In the genomic region with DNA sequence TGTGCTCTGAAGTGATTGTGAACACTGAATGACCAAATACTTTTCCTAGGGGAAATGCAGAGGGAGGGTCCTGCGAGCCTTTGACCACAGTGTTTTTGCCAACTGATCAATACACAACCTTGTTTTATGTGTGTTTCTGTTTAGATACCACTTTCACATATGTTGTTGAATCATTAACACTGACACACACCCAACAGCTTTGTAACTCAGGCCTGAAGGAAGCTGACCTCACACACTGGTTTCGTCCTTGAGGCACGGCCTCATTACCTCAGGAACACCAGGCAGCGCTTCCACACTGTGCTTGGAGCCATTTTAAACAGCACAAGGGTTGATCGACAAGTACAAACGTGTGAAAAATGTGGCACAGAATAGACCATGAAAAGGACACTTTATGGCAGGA, we compare ENCODE assay signal across 16 cellular contexts. TPM values are rescaled to one million over a fixed set of nuclear protein-coding genes. Genes with fewer than 3 reads are reported as not detected.
DNase-seq lines count a peak whose midpoint lies in the region; ATAC-seq and TF ChIP-seq lines count a peak whose summit lies in the region.
"Had no signal": no experiment of that assay in that cellular context is flagged by ENCODE, and none has a peak within 500 bp of the region (broad histone marks: within the 10 kb centered on the region; RNA-seq: fewer than 3 reads in every experiment).

No MANE protein-coding gene starts in this region.

- dilution Hi-C loops in IMR-90 (cut with HindIII; ENCODE audit: low sequenced_read_pairs, unreplicated experiment) = no loop called here

- peak overlapping the region; percentile 42; the same call in 1 of the 2 replicates for H2BK20ac ChIP-seq in IMR-90 (ENCODE audit: low read depth, low read length)

- no peak for TF ChIP-seq CTCF in IMR-90 (conservative IDR thresholded peaks at IDR 0.05; ENCODE audit: low read depth, low read length)
- no peak for TF ChIP-seq CTCF in endodermal cell (conservative IDR thresholded peaks at IDR 0.05)
- TF ChIP-seq CTCF in suprapubic skin (IDR thresholded peaks at IDR 0.05) = no peak

- H3K27me3 ChIP-seq in IMR-90 (ENCODE audit: control insufficient read depth, insufficient read depth, low read length) (no peaks in the 10 kb centered on the region), endodermal cell (ENCODE audit: control insufficient read depth, insufficient read depth, low read length, poor library complexity, severe bottlenecking) (no peaks in the 10 kb centered on the region), mesenchymal stem cell (ENCODE audit: control insufficient read depth in 1 of 2, insufficient read depth in 1 of 2, low read length in 2 of 2) (no peaks in the 10 kb centered on the region), suprapubic skin (no peaks in the 10 kb centered on the region)

- H2AK5ac ChIP-seq in IMR-90 (ENCODE audit: low read depth, low read length) (peak overlapping the region; percentile 71; the same call in 1 of the 2 replicates), mesenchymal stem cell (ENCODE audit: low read length, severe bottlenecking) (no peak overlapping the region)

- no peaks in the 10 kb centered on the region for H3K9me3 Mint-ChIP-seq in endodermal cell
- H3K9me3 Mint-ChIP-seq: activated CD4-positive, alpha-beta T cell treated with anti-CD3 and anti-CD28 coated beads, Interleukin-2, amount 10 ng/mL, durations not matched to agents 24 days and 14 days; effector memory CD8-positive, alpha-beta T cell; type B pancreatic cell had no signal

- H4K20me1 ChIP-seq in IMR-90 (ENCODE audit: insufficient read depth, low read length) = 0 out of 2 replicates have a peak, but pooled peaks cover 4% of the 10 kb centered on the region

- no peak overlapping the region for H3K4me3 Mint-ChIP-seq in endodermal cell
- H3K4me3 Mint-ChIP-seq: activated CD4-positive, alpha-beta T cell treated with anti-CD3 and anti-CD28 coated beads, Interleukin-2, amount 10 ng/mL, durations not matched to agents 24 days and 14 days; effector memory CD8-positive, alpha-beta T cell; type B pancreatic cell had no signal

- no peaks in the 10 kb centered on the region for H3K27me3 Mint-ChIP-seq in endodermal cell (ENCODE audit: insufficient read depth)
- H3K27me3 Mint-ChIP-seq: activated CD4-positive, alpha-beta T cell treated with anti-CD3 and anti-CD28 coated beads, Interleukin-2, amount 10 ng/mL, durations not matched to agents 24 days and 14 days; type B pancreatic cell had no signal

- H3K4me1 ChIP-seq in IMR-90 (ENCODE audit: control insufficient read depth, insufficient read depth, low read length) = peaks cover 8% of the 10 kb centered on the region
- H3K4me1 ChIP-seq in endodermal cell (ENCODE audit: control insufficient read depth, insufficient read depth, low read length) = no peaks in the 10 kb centered on the region
- peaks cover 6% of the 10 kb centered on the region for H3K4me1 ChIP-seq in mesenchymal stem cell (ENCODE audit: control insufficient read depth, insufficient read depth, low read depth, low read length)
- peaks cover 26% of the 10 kb centered on the region for H3K4me1 ChIP-seq in suprapubic skin

- TF ChIP-seq EP300 in suprapubic skin (IDR thresholded peaks at IDR 0.05) = no peak

- DNase-seq in IMR-90 = no peak
- DNase-seq in endodermal cell = no peak
- no peak for DNase-seq in mesenchymal stem cell
- no peak for DNase-seq in suprapubic skin (ENCODE audit: low spot score in 2 of 2)
- DNase-seq in HT-29 (ENCODE audit: low spot score) = no peak
- no peak for DNase-seq in stimulated activated CD4-positive, alpha-beta T cell treated with anti-CD3 and anti-CD28 coated beads, Interleukin-12 subunit alpha, Interleukin-12 subunit beta, amount 100 ng/mL, for 4 hours
- DNase-seq: activated CD4-positive, alpha-beta T cell treated with anti-CD3 and anti-CD28 coated beads, Interleukin-2, amount 10 ng/mL, durations not matched to agents 24 days and 14 days; activated CD8-positive, alpha-beta memory T cell treated with anti-CD3 and anti-CD28 coated beads, Interleukin-2, amount 50 U/mL, for 48 hours; activated gamma-delta T cell; amygdala; effector memory CD8-positive, alpha-beta T cell; GM23248; NCI-H2029 treated with DMSO at 0.1 percent for 48 hours; NCI-H510A treated with DMSO at 0.1 percent for 48 hours had no signal

- H3K4me2 ChIP-seq in IMR-90 (ENCODE audit: low read depth, low read length) (no peak overlapping the region), mesenchymal stem cell (ENCODE audit: low read length, poor library complexity, severe bottlenecking) (no peak overlapping the region)

- no peak overlapping the region for H2AK9ac ChIP-seq in IMR-90 (replicated peaks; ENCODE audit: low read depth, low read length, poor library complexity)

- peaks cover 31% of the 10 kb centered on the region for H3K36me3 Mint-ChIP-seq in endodermal cell (ENCODE audit: low read depth)

- intact Hi-C loops in IMR-90 (cut with micrococcal nuclease) = no loop called here

- TF ChIP-seq POLR2A in IMR-90 (IDR thresholded peaks at IDR 0.05; ENCODE audit: low read depth, low read length) (no peak), suprapubic skin (IDR thresholded peaks at IDR 0.05) (no peak)

- in situ Hi-C loops in IMR-90 (cut with MboI; ENCODE audit: low sequenced_read_pairs) = no loop called here

- peak overlapping the region; percentile 59 for H2AFZ ChIP-seq in IMR-90 (replicated peaks; ENCODE audit: low read length, poor library complexity)
- H2AFZ ChIP-seq in mesenchymal stem cell (ENCODE audit: low read depth, low read length) = no peak overlapping the region
- H2AFZ ChIP-seq: GM23248 had no signal

- H2BK12ac ChIP-seq in mesenchymal stem cell (ENCODE audit: low read length in 2 of 2) = no peak overlapping the region

- no peak for ATAC-seq in IMR-90 (ENCODE audit: low read depth)
- ATAC-seq in GM21390 (IDR thresholded peaks at IDR 0.05; ENCODE audit: unreplicated experiment) = no peak
- ATAC-seq: effector memory CD8-positive, alpha-beta T cell had no signal

- H2BK5ac ChIP-seq in IMR-90 (ENCODE audit: low read depth, low read length, poor library complexity, severe bottlenecking) (peak overlapping the region; percentile 21), mesenchymal stem cell (ENCODE audit: low read depth, low read length, poor library complexity, severe bottlenecking) (no peak overlapping the region)

- H4K8ac ChIP-seq in IMR-90 (ENCODE audit: low read depth in 2 of 2, low read length in 2 of 2) (no peak overlapping the region; a peak in 1 of 4 replicates), mesenchymal stem cell (ENCODE audit: low read length) (peak overlapping the region; percentile 45)

- no peak overlapping the region for H3K18ac ChIP-seq in IMR-90 (ENCODE audit: low read depth, low read length)
- H3K18ac ChIP-seq in mesenchymal stem cell (ENCODE audit: low read depth in 1 of 2, low read length in 2 of 2) = peak overlapping the region in 1 of 2 experiments; percentile 88

- peak overlapping the region; percentile 71; the same call in 2 of the 3 replicates for H2BK15ac ChIP-seq in IMR-90 (ENCODE audit: low read depth, low read length)
- no peak overlapping the region for H2BK15ac ChIP-seq in mesenchymal stem cell (ENCODE audit: low read depth, poor library complexity, severe bottlenecking)

- H3K9me1 ChIP-seq in IMR-90 (ENCODE audit: insufficient read depth, low read length) = peaks cover 14% of the 10 kb centered on the region

- H3K56ac ChIP-seq in IMR-90 (ENCODE audit: extremely low read depth, insufficient read depth, low read length) = no peak overlapping the region

- peak overlapping the region; percentile 20 for H3K27ac Mint-ChIP-seq in endodermal cell
- H3K27ac Mint-ChIP-seq: activated CD4-positive, alpha-beta T cell treated with anti-CD3 and anti-CD28 coated beads, Interleukin-2, amount 10 ng/mL, durations not matched to agents 24 days and 14 days; effector memory CD8-positive, alpha-beta T cell; type B pancreatic cell had no signal

- POLR2A ChIA-PET in IMR-90 (lab: Charles Lee; ENCODE audit: unreplicated experiment) = no interaction called here

- 100% methylated on average over 4 of the region's 6 CpGs; no CpG with 5 or more reads in 1 of the 2 experiments for WGBS in IMR-90 (ENCODE audit: extremely low coverage in 2 of 2, insufficient read length in 1 of 2), 2 experiments
- 93 to 97% methylated on average over 5 to 6 of the region's 6 CpGs for WGBS in endodermal cell (ENCODE audit: insufficient coverage in 1 of 2, insufficient read length in 1 of 2), 2 experiments
- WGBS in mesenchymal stem cell = 92% methylated on average over 5 of the region's 6 CpGs
- 80% methylated on average over 6 of the region's 6 CpGs for WGBS in suprapubic skin

- H3K36me3 ChIP-seq in IMR-90 (ENCODE audit: control insufficient read depth, insufficient read depth, low read length) (peaks cover 9% of the 10 kb centered on the region), endodermal cell (ENCODE audit: control insufficient read depth, insufficient read depth, low read length) (peaks cover 15% of the 10 kb centered on the region), mesenchymal stem cell (ENCODE audit: control insufficient read depth in 1 of 2, insufficient read depth in 2 of 2, low read depth in 1 of 2, low read length in 2 of 2) (peaks cover 7 to 49% of the 10 kb centered on the region in 2 experiments), suprapubic skin (no peaks in the 10 kb centered on the region)

- H3K4me3 ChIP-seq in IMR-90 (ENCODE audit: insufficient read depth, low read depth, low read length) (no peak overlapping the region), endodermal cell (ENCODE audit: low read length) (no peak overlapping the region), mesenchymal stem cell (ENCODE audit: insufficient read depth in 1 of 2, low read depth in 1 of 2, low read length in 2 of 2) (no peak overlapping the region), suprapubic skin (no peak overlapping the region)
- H3K4me3 ChIP-seq: GM23248 had no signal

- H3K79me1 ChIP-seq in IMR-90 (ENCODE audit: low read depth in 1 of 2, low read length in 2 of 2) = peaks cover 44 to 77% of the 10 kb centered on the region in 2 experiments
- peaks cover 25% of the 10 kb centered on the region for H3K79me1 ChIP-seq in mesenchymal stem cell (replicated peaks; ENCODE audit: low read length, poor library complexity, severe bottlenecking)

- TF ChIP-seq RAD21 in IMR-90 (IDR thresholded peaks at IDR 0.05; ENCODE audit: low read length) = no peak

- no TSS peak for BruUV-seq in IMR-90 (replicated peaks; lab: Mats Ljungman, UMichigan)

- peak overlapping the region; percentile 90; the same call in 1 of the 2 replicates for H3K14ac ChIP-seq in IMR-90 (replicated peaks; ENCODE audit: low read depth, low read length)
- no peak overlapping the region for H3K14ac ChIP-seq in mesenchymal stem cell (ENCODE audit: low read length in 2 of 2)

- H3K23ac ChIP-seq in IMR-90 (ENCODE audit: low read depth, low read length) = peak overlapping the region; percentile 78; the same call in 1 of the 2 replicates
- H3K23ac ChIP-seq in mesenchymal stem cell (ENCODE audit: low read length in 2 of 2) = no peak overlapping the region

- no peak overlapping the region for H4K5ac ChIP-seq in IMR-90 (ENCODE audit: low read depth, low read length)

- H3K9me3 ChIP-seq in IMR-90 (ENCODE audit: control insufficient read depth, insufficient read depth, low read length) = no peaks in the 10 kb centered on the region
- H3K9me3 ChIP-seq in endodermal cell (ENCODE audit: control insufficient read depth, low read length) = no peaks in the 10 kb centered on the region
- no peaks in the 10 kb centered on the region for H3K9me3 ChIP-seq in mesenchymal stem cell (ENCODE audit: control insufficient read depth, low read length)
- H3K9me3 ChIP-seq in suprapubic skin = no peaks in the 10 kb centered on the region

- H3K9ac ChIP-seq in IMR-90 (ENCODE audit: low read depth, low read length) = no peak overlapping the region
- H3K9ac ChIP-seq in endodermal cell (ENCODE audit: extremely low read depth, low read length, poor library complexity, severe bottlenecking) = no peak overlapping the region
- H3K9ac ChIP-seq in mesenchymal stem cell (ENCODE audit: low read length) = peak overlapping the region; percentile 63
- H3K9ac ChIP-seq: GM23248 had no signal

- H4K91ac ChIP-seq in IMR-90 (ENCODE audit: insufficient read depth, low read depth, low read length) = peak overlapping the region; percentile 34; the same call in 1 of the 2 replicates
- peak overlapping the region; percentile 84 for H4K91ac ChIP-seq in mesenchymal stem cell (ENCODE audit: low read length)

- CTCF ChIA-PET in IMR-90 (lab: Yijun Ruan, JAX) = no interaction called here

- H3K4me1 Mint-ChIP-seq in endodermal cell = peaks cover 55% of the 10 kb centered on the region

- H2BK120ac ChIP-seq in IMR-90 (ENCODE audit: low read depth, low read length) (peak overlapping the region; percentile 62), mesenchymal stem cell (ENCODE audit: low read depth, low read length) (no peak overlapping the region)

- peak overlapping the region; percentile 69 for H3K4ac ChIP-seq in IMR-90 (ENCODE audit: low read depth, low read length)
- H3K4ac ChIP-seq in mesenchymal stem cell (ENCODE audit: low read depth in 1 of 2, low read length in 2 of 2) = peak overlapping the region in 1 of 2 experiments; percentile 41

- no peak overlapping the region for H3K27ac ChIP-seq in IMR-90 (ENCODE audit: insufficient read depth, low read length)
- no peak overlapping the region for H3K27ac ChIP-seq in endodermal cell (ENCODE audit: low read depth, low read length)
- H3K27ac ChIP-seq in mesenchymal stem cell (ENCODE audit: low read length, poor library complexity, severe bottlenecking) = no peak overlapping the region
- H3K27ac ChIP-seq in suprapubic skin = peak overlapping the region; percentile 42

RNA-seq across cellular contexts. Expression of a gene that starts 60.0 kb away (rescaled TPM):
- total RNA-seq in IMR-90 (2012; rRNA removed) (72.2 and 78.6 TPM in 2 replicates), endodermal cell (100 to 1,000 TPM in 1 of 2 donors, 10 to 100 TPM in 1; 98.5 to 213 TPM), suprapubic skin (100 to 1,000 TPM in 1 of 4 donors, 10 to 100 TPM in 3; 48.6 to 148 (median 74.8) TPM)
- polyA plus RNA-seq in IMR-90 (2012; rRNA removed) = 27.5 and 30.4 TPM in 2 replicates
- polyA plus RNA-seq in IMR-90 (2012; cell fraction: cytosol; rRNA removed) = 6.9 and 9.1 TPM in 2 replicates
- polyA plus RNA-seq in IMR-90 (2012; cell fraction: nucleus; rRNA removed; ENCODE audit: low replicate concordance) = 14.5 and 64.6 TPM in 2 replicates
- polyA plus RNA-seq in endodermal cell (2013, experiment 1 of 2) = 28.0 TPM
- 25.9 TPM for polyA plus RNA-seq in endodermal cell (2013, experiment 2 of 2)
- 47.8 TPM for polyA plus RNA-seq in mesenchymal stem cell (2013, experiment 1 of 2)
- 46.7 TPM for polyA plus RNA-seq in mesenchymal stem cell (2013, experiment 2 of 2)
- total RNA-seq in HT-29 (2014; rRNA removed; shearing (Covaris generic)) = 17.6 and 18.4 TPM in 2 replicates
